In genomic region chr3:134341391-134341790, GRCh38 we compare ENCODE assay signal across 17 cellular contexts. TPM values are rescaled to one million over a fixed set of nuclear protein-coding genes. Genes with fewer than 3 reads are reported as not detected.
DNase-seq lines count a peak whose midpoint lies in the region; ATAC-seq and TF ChIP-seq lines count a peak whose summit lies in the region.
"Had no signal": no experiment of that assay in that cellular context is flagged by ENCODE, and none has a peak within 500 bp of the region (broad histone marks: within the 10 kb centered on the region; RNA-seq: fewer than 3 reads in every experiment).

No MANE protein-coding gene starts in this region.

- no peaks in the 10 kb centered on the region; a peak in 1 of 22 replicates for H4K20me1 ChIP-seq in BLaER1 treated with 17β-estradiol and CSF1 and Interleukin-3, amounts not matched to agents 10 nM and 100 nM
- no peaks in the 10 kb centered on the region for H4K20me1 ChIP-seq in GM23338 (replicated peaks; ENCODE audit: insufficient read depth)

- H3K36me3 Mint-ChIP-seq in GM23338 (ENCODE audit: low read depth), result peaks cover under 1% of the 10 kb centered on the region; the same call in 2 of the 3 replicates
- H3K36me3 Mint-ChIP-seq in brain, result peaks cover 7% of the 10 kb centered on the region
- H3K36me3 Mint-ChIP-seq in CD4-positive, alpha-beta memory T cell, result no peaks in the 10 kb centered on the region
- H3K36me3 Mint-ChIP-seq: immature natural killer cell had no signal

- H3K4me2 ChIP-seq in BLaER1 treated with 17β-estradiol and CSF1 and Interleukin-3, amounts not matched to agents 10 nM and 100 nM, result peak overlapping the region; percentile 1 to 55 (median 19); a peak in 14 of 22 replicates
- H3K4me2 ChIP-seq in GM23338, result no peak overlapping the region

- no TSS peak for BruUV-seq in A673 (replicated peaks; lab: Mats Ljungman, UMichigan)

- H3K27me3 Mint-ChIP-seq in GM23338 (ENCODE audit: insufficient read depth, low read depth, poor library complexity), result peaks cover 15% of the 10 kb centered on the region
- H3K27me3 Mint-ChIP-seq in brain, result no peaks in the 10 kb centered on the region
- peaks cover 2 to 3% of the 10 kb centered on the region in 2 donors for H3K27me3 Mint-ChIP-seq in CD4-positive, alpha-beta memory T cell
- H3K27me3 Mint-ChIP-seq: activated CD8-positive, alpha-beta T cell treated with anti-CD3 and anti-CD28 coated beads for 36 hours had no signal

- H3K9me3 Mint-ChIP-seq in GM23338, result no peaks in the 10 kb centered on the region; the same call in 2 of the 3 replicates
- H3K9me3 Mint-ChIP-seq in brain, result peaks cover under 1 to 6% (median 3%) of the 10 kb centered on the region in 5 experiments
- peaks cover 0 to 6% (median 4%) of the 10 kb centered on the region in 8 donors for H3K9me3 Mint-ChIP-seq in CD4-positive, alpha-beta memory T cell
- H3K9me3 Mint-ChIP-seq: T-helper 2 cell treated with Interferon-gamma antibody and Interleukin-4, amounts not matched to agents 5 μg/mL and 100 μg/mL, for 36 hours had no signal

- H3K27ac ChIP-seq in BLaER1 treated with 17β-estradiol and CSF1 and Interleukin-3, amounts not matched to agents 10 nM and 100 nM, result no peak overlapping the region; a peak in 1 of 22 replicates
- H3K27ac ChIP-seq in GM23338 (ENCODE audit: low read depth) (no peak overlapping the region), mesodermal cell (ENCODE audit: low read depth, low read length, severe bottlenecking) (peak overlapping the region; percentile 43), A673 (ENCODE audit: low read depth, low read length, poor library complexity, severe bottlenecking) (no peak overlapping the region)
- no peak overlapping the region for H3K27ac ChIP-seq in CD4-positive, alpha-beta memory T cell (ENCODE audit: low read depth, low read length)
- H3K27ac ChIP-seq: heart right ventricle had no signal

- ATAC-seq in GM23338 (no peak), GM21529 (IDR thresholded peaks at IDR 0.05; ENCODE audit: unreplicated experiment) (no peak)
- ATAC-seq: activated CD8-positive, alpha-beta T cell treated with anti-CD3 and anti-CD28 coated beads for 36 hours; heart right ventricle had no signal

- POLR2A ChIA-PET in A673 (lab: Charles Lee; ENCODE audit: low non-redundant PET), result no interaction called here
- POLR2A ChIA-PET in CD4-positive, alpha-beta memory T cell (lab: Charles Lee; ENCODE audit: partially characterized antibody), result no interaction called here

- CTCF ChIA-PET in A673 (lab: Charles Lee), result no interaction called here
- CTCF ChIA-PET in CD4-positive, alpha-beta memory T cell (lab: Charles Lee; ENCODE audit: partially characterized antibody), result no interaction called here

- H3K4me1 ChIP-seq in BLaER1 treated with 17β-estradiol and CSF1 and Interleukin-3, amounts not matched to agents 10 nM and 100 nM, result peaks cover 7 to 21% (median 18%) of the 10 kb centered on the region in 10 experiments; a peak in 19 of 20 replicates
- H3K4me1 ChIP-seq in GM23338 (ENCODE audit: insufficient read depth) (no peaks in the 10 kb centered on the region), mesodermal cell (ENCODE audit: control insufficient read depth, insufficient read depth, low read length, poor library complexity, severe bottlenecking) (peaks cover 22% of the 10 kb centered on the region), A673 (ENCODE audit: insufficient read depth, low read length, poor library complexity, severe bottlenecking) (no peaks in the 10 kb centered on the region)
- H3K4me1 ChIP-seq in CD4-positive, alpha-beta memory T cell (ENCODE audit: insufficient read depth, low read length), result no peaks in the 10 kb centered on the region

- no peak for DNase-seq in GM23338 (ENCODE audit: low spot score)
- no peak for DNase-seq in A673 (ENCODE audit: low spot score)
- DNase-seq in EL, result no peak
- DNase-seq in CD4-positive, alpha-beta memory T cell, result no peak
- DNase-seq: activated CD8-positive, alpha-beta T cell treated with anti-CD3 and anti-CD28 coated beads for 36 hours; activated naive CD4-positive, alpha-beta T cell treated with anti-CD3 and anti-CD28 coated beads for 36 hours; COR-L47; heart right ventricle; immature natural killer cell; NCI-H2227 treated with DMSO at 0.1 percent for 48 hours; retina; stimulated activated CD4-positive, alpha-beta T cell treated with anti-CD3 and anti-CD28 coated beads, Interleukin-12 subunit alpha, Interleukin-12 subunit beta, amount 100 ng/mL, for 4 hours had no signal

- H3F3A ChIP-seq in GM23338 (replicated peaks; ENCODE audit: low read depth), result no peaks in the 10 kb centered on the region

- no peaks in the 10 kb centered on the region for H3K36me3 ChIP-seq in BLaER1 treated with 17β-estradiol and CSF1 and Interleukin-3, amounts not matched to agents 10 nM and 100 nM
- H3K36me3 ChIP-seq in GM23338 (ENCODE audit: insufficient read depth) (no peaks in the 10 kb centered on the region), mesodermal cell (ENCODE audit: control insufficient read depth, insufficient read depth, low read length) (no peaks in the 10 kb centered on the region), A673 (ENCODE audit: insufficient read depth, low read length, poor library complexity, severe bottlenecking) (no peaks in the 10 kb centered on the region)
- H3K36me3 ChIP-seq in CD4-positive, alpha-beta memory T cell (ENCODE audit: insufficient read depth, low read length), result no peaks in the 10 kb centered on the region
- H3K36me3 ChIP-seq: heart right ventricle had no signal

- H3K4me1 Mint-ChIP-seq in GM23338 (peaks cover 5% of the 10 kb centered on the region), brain (peaks cover 23% of the 10 kb centered on the region)
- peaks cover 0 to 2% (median 0%) of the 10 kb centered on the region in 4 donors for H3K4me1 Mint-ChIP-seq in CD4-positive, alpha-beta memory T cell
- H3K4me1 Mint-ChIP-seq: immature natural killer cell had no signal

- TF ChIP-seq CTCF in GM23338 (conservative IDR thresholded peaks at IDR 0.05; ENCODE audit: low read depth in 2 of 2) (no peak), brain (conservative IDR thresholded peaks at IDR 0.05) (no peak), A673 (conservative IDR thresholded peaks at IDR 0.05; ENCODE audit: low read depth, low read length) (no peak)

- no peak overlapping the region for H2AFZ ChIP-seq in GM23338

- H3K9me3 ChIP-seq in BLaER1 treated with 17β-estradiol and CSF1 and Interleukin-3, amounts not matched to agents 10 nM and 100 nM (replicated peaks in 1 of 11), result peaks cover 2 to 5% (median 4%) of the 10 kb centered on the region in 11 experiments; a peak in 19 of 22 replicates
- H3K9me3 ChIP-seq in mesodermal cell (ENCODE audit: control insufficient read depth, low read length) (peaks cover 3% of the 10 kb centered on the region), A673 (ENCODE audit: low read depth, low read length, poor library complexity, severe bottlenecking) (no peaks in the 10 kb centered on the region)
- peaks cover 0 to 1% of the 10 kb centered on the region in 2 donors for H3K9me3 ChIP-seq in CD4-positive, alpha-beta memory T cell (ENCODE audit: control insufficient read depth in 1 of 2, low read length in 2 of 2)

- 86 to 94% methylated on average over 2 of the region's 2 CpGs for whole genome bisulfite sequencing in mesodermal cell (ENCODE audit: insufficient coverage in 2 of 2), 2 experiments

- H3K9me2 ChIP-seq in GM23338 (ENCODE audit: insufficient read depth), result peaks cover 16% of the 10 kb centered on the region; the same call in 1 of the 2 replicates

- H3K27ac Mint-ChIP-seq in GM23338 (peak overlapping the region; percentile 11; the same call in 1 of the 2 replicates), brain (peak overlapping the region in 4 of 5 experiments; percentile 14 to 85 (median 42))
- no peak overlapping the region for H3K27ac Mint-ChIP-seq in CD4-positive, alpha-beta memory T cell
- H3K27ac Mint-ChIP-seq: activated CD8-positive, alpha-beta T cell treated with anti-CD3 and anti-CD28 coated beads for 36 hours; activated naive CD4-positive, alpha-beta T cell treated with anti-CD3 and anti-CD28 coated beads for 36 hours; immature natural killer cell; T-helper 2 cell treated with Interferon-gamma antibody and Interleukin-4, amounts not matched to agents 5 μg/mL and 100 μg/mL, for 36 hours had no signal

- no peaks in the 10 kb centered on the region for H3K27me3 ChIP-seq in BLaER1 treated with 17β-estradiol and CSF1 and Interleukin-3, amounts not matched to agents 10 nM and 100 nM
- H3K27me3 ChIP-seq in GM23338 (ENCODE audit: insufficient read depth) (no peaks in the 10 kb centered on the region), A673 (replicated peaks; ENCODE audit: insufficient read depth, low read depth, low read length, poor library complexity) (no peaks in the 10 kb centered on the region)
- no peaks in the 10 kb centered on the region for H3K27me3 ChIP-seq in CD4-positive, alpha-beta memory T cell (ENCODE audit: insufficient read depth, low read length)
- H3K27me3 ChIP-seq: heart right ventricle had no signal

- intact Hi-C loops in A673 (cut with micrococcal nuclease; ENCODE audit: unreplicated experiment), result no loop called here
- intact Hi-C loops in CD4-positive, alpha-beta memory T cell (cut with micrococcal nuclease), result no loop called here

- no peaks in the 10 kb centered on the region for H3K79me2 ChIP-seq in GM23338 (replicated peaks; ENCODE audit: insufficient read depth)

- H3K4me3 Mint-ChIP-seq in GM23338 (no peak overlapping the region), brain (no peak overlapping the region)
- no peak overlapping the region for H3K4me3 Mint-ChIP-seq in CD4-positive, alpha-beta memory T cell
- H3K4me3 Mint-ChIP-seq: activated CD8-positive, alpha-beta T cell treated with anti-CD3 and anti-CD28 coated beads for 36 hours; activated naive CD4-positive, alpha-beta T cell treated with anti-CD3 and anti-CD28 coated beads for 36 hours; immature natural killer cell; T-helper 2 cell treated with Interferon-gamma antibody and Interleukin-4, amounts not matched to agents 5 μg/mL and 100 μg/mL, for 36 hours had no signal

- no peak overlapping the region for H3K4me3 ChIP-seq in BLaER1 treated with 17β-estradiol and CSF1 and Interleukin-3, amounts not matched to agents 10 nM and 100 nM
- H3K4me3 ChIP-seq in GM23338, result no peak overlapping the region
- H3K4me3 ChIP-seq in mesodermal cell (ENCODE audit: extremely low read depth, insufficient read depth, low read length, poor library complexity, severe bottlenecking), result no peak overlapping the region
- H3K4me3 ChIP-seq in A673 (ENCODE audit: low read depth, low read length, poor library complexity, severe bottlenecking), result no peak overlapping the region
- H3K4me3 ChIP-seq in CD4-positive, alpha-beta memory T cell (ENCODE audit: low read length in 2 of 2), result no peak overlapping the region
- H3K4me3 ChIP-seq: heart right ventricle had no signal

- no peak overlapping the region for H3K9ac ChIP-seq in BLaER1 treated with 17β-estradiol and CSF1 and Interleukin-3, amounts not matched to agents 10 nM and 100 nM

RNA-seq across cellular contexts. Expression of gene AMOTL2, which starts 32.9 kb away (rescaled TPM):
- total RNA-seq in GM23338 (2014; rRNA removed; shearing (Covaris generic)), result 96.2 and 102 TPM in 2 replicates
- polyA plus RNA-seq in GM23338 (2016; fragmentation: Nextera tagmentation; extraction: Ambion mirVana) (17.4 and 17.9 TPM in 2 replicates), brain (ENCODE audit: insufficient read depth, low read depth, low replicate concordance) (23.5 TPM)
- polyA plus RNA-seq in mesodermal cell (2013, experiment 1 of 2), result 59.7 TPM
- polyA plus RNA-seq in mesodermal cell (2013, experiment 2 of 2), result 50.8 TPM
- 38.9 and 59.6 TPM in 2 replicates for total RNA-seq in A673 (2021)
- total RNA-seq in CD4-positive, alpha-beta memory T cell, result under 1 TPM in 1 of 2 experiments, not detected in 1; 0.23 TPM
- under 1 TPM in 1 of 2 donors, not detected in 1; 0.48 TPM for polyA plus RNA-seq in CD4-positive, alpha-beta memory T cell
- total RNA-seq: activated CD8-positive, alpha-beta T cell treated with anti-CD3 and anti-CD28 coated beads for 36 hours had no signal
- polyA plus RNA-seq: immature natural killer cell had no signal

Comparison
In these comparisons a context has a peak if more than half of its experiments do, and no peak if none do; other contexts are left out.
1. H3K27ac Mint-ChIP-seq: peak in GM23338 (single experiment) and brain (4 of 5); none in CD4-positive, alpha-beta memory T cell (0 of 7).
2. RNA of gene AMOTL2, which starts 32.9 kb away (total RNA-seq): 96.2 to 102 TPM in GM23338 and 38.9 to 59.6 TPM in A673; 0.23 TPM in CD4-positive, alpha-beta memory T cell; every median in the first group is over 10 times any median in the second.